ENCODE assay signal across 17 cellular contexts in the genomic region with DNA sequence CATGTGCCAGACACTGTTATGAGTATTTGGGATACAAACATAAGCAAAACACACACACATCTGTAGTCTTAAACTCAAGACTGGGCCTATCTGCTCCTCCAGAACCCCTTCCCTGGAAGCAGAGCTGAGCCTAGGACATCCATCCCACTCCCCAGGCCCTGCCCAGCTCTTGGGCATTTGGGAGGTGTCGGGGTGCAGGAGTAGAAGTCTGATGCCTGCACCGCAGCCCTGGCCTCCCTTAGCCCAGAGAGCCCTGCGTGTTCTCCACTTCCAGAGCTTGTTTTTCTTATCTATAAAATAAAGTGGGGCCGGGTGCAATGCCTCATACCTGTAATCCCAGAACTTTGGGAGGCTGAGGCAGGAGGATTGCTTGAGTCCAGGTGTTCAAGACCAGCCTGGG.
"Had no signal": no experiment of that assay in that cellular context is flagged by ENCODE, and none has a peak within 500 bp of the region (broad histone marks: within the 10 kb centered on the region; RNA-seq: fewer than 3 reads in every experiment).

No MANE protein-coding gene starts in this region.

- ATAC-seq: left lobe of liver; right lobe of liver; stimulated activated memory B cell treated with anti-CD40 and anti-IgM and Interleukin-4, amounts not matched to agents 10 μg/mL and 1 μg/mL and 100 μg/mL, for 72 hours; stimulated activated naive CD8-positive, alpha-beta T cell treated with anti-CD3 and anti-CD28 coated beads, Interleukin-15, Interleukin-2, amounts not matched to agents 100 U/mL and 50 U/mL, for 24 hours had no signal

- H3K27ac Mint-ChIP-seq: memory B cell; natural killer cell; stimulated activated memory B cell treated with anti-CD40 and anti-IgM and Interleukin-4, amounts not matched to agents 10 μg/mL and 1 μg/mL and 100 μg/mL, for 72 hours had no signal

- H3K27ac ChIP-seq: ovary, right lobe of liver, testis, tibial nerve, upper lobe of left lung had no signal

- H3K27me3 Mint-ChIP-seq: memory B cell; stimulated activated memory B cell treated with anti-CD40 and anti-IgM and Interleukin-4, amounts not matched to agents 10 μg/mL and 1 μg/mL and 100 μg/mL, for 72 hours had no signal

- H3K4me1 Mint-ChIP-seq: memory B cell had no signal

- H3K9me3 Mint-ChIP-seq: memory B cell, natural killer cell had no signal

- H3K36me3 Mint-ChIP-seq: natural killer cell had no signal

- H3K4me3 Mint-ChIP-seq: memory B cell; natural killer cell; stimulated activated memory B cell treated with anti-CD40 and anti-IgM and Interleukin-4, amounts not matched to agents 10 μg/mL and 1 μg/mL and 100 μg/mL, for 72 hours had no signal

- DNase-seq: cortex of kidney; natural killer cell; occipital lobe; ovary; small intestine; stimulated activated CD4-positive, alpha-beta T cell treated with anti-CD3 and anti-CD28 coated beads, Interleukin-12 subunit alpha, Interleukin-12 subunit beta, amount 100 ng/mL, for 4 hours; stimulated activated CD4-positive, alpha-beta T cell treated with anti-CD3 and anti-CD28 coated beads, Interleukin-2, amount 100 ng/mL, for 24 hours; stimulated activated CD4-positive, alpha-beta T cell treated with anti-CD3 and anti-CD28 coated beads, Interleukin-4, amount 100 ng/mL, for 4 hours; stimulated activated naive CD8-positive, alpha-beta T cell treated with anti-CD3 and anti-CD28 coated beads, Interleukin-15, Interleukin-2, amounts not matched to agents 100 U/mL and 50 U/mL, for 24 hours; substantia nigra; testis; upper lobe of left lung had no signal
